In genomic region chr2:54728669-54729120, GRCh38 we compare ENCODE assay signal across 10 cellular contexts.
DNase-seq lines count a peak whose midpoint lies in the region; ATAC-seq and TF ChIP-seq lines count a peak whose summit lies in the region.
"Had no signal": no experiment of that assay in that cellular context is flagged by ENCODE, and none has a peak within 500 bp of the region (broad histone marks: within the 10 kb centered on the region; RNA-seq: fewer than 3 reads in every experiment).

No MANE protein-coding gene starts in this region.

- H3K4me1 ChIP-seq in RWPE2 (ENCODE audit: insufficient read depth, poor library complexity, severe bottlenecking) = peaks cover 8% of the 10 kb centered on the region

- no peaks in the 10 kb centered on the region for H3K36me3 ChIP-seq in RWPE2 (ENCODE audit: low read depth)

- peak overlapping the region; percentile 39 for H3K27ac ChIP-seq in RWPE2 (ENCODE audit: poor library complexity, severe bottlenecking)
- H3K27ac ChIP-seq: skin epidermis had no signal

- peak; percentile 5 for DNase-seq in NK-92 treated with Interleukin-12 subunit alpha and Interleukin-12 subunit beta, amount 100 ng/mL, for 24 hours (lab: John Stamatoyannopoulos, UW)
- DNase-seq in NK-92 (lab: John Stamatoyannopoulos, UW; ENCODE audit: unreplicated experiment) = no peak
- DNase-seq in RWPE2 (ENCODE audit: low spot score) = peak; percentile 83
- peak; percentile 96 for DNase-seq in fibroblast of mammary gland (ENCODE audit: low read depth)
- DNase-seq in stromal cell of bone marrow (ENCODE audit: low read depth) = peak; percentile 92
- DNase-seq in NCI-H1105 treated with DMSO at 0.1 percent for 48 hours (lab: John Stamatoyannopoulos, UW) = no peak
- no peak for DNase-seq in NCI-H526 treated with DMSO at 0.1 percent for 48 hours (lab: John Stamatoyannopoulos, UW)

- peak; percentile 88 for ATAC-seq in RWPE2 (ENCODE audit: low read depth)
- no peak for ATAC-seq in HG03439 (IDR thresholded peaks at IDR 0.05; ENCODE audit: unreplicated experiment)
- ATAC-seq: Right ventricle myocardium inferior had no signal

- H3K4me3 ChIP-seq in RWPE2 (ENCODE audit: severe bottlenecking) (no peak overlapping the region), fibroblast of mammary gland (ENCODE audit: control insufficient read depth, low read depth, low read length) (no peak overlapping the region)
- H3K4me3 ChIP-seq: skin epidermis had no signal

- no peaks in the 10 kb centered on the region for H3K9me3 ChIP-seq in RWPE2 (ENCODE audit: severe bottlenecking)

- TF ChIP-seq CTCF in RWPE2 (IDR thresholded peaks at IDR 0.05; ENCODE audit: poor library complexity, severe bottlenecking) (peak; percentile 43), fibroblast of mammary gland (conservative IDR thresholded peaks at IDR 0.05; ENCODE audit: control insufficient read depth, insufficient read depth, low read depth, low read length) (no peak)

- no peaks in the 10 kb centered on the region for H3K27me3 ChIP-seq in RWPE2 (ENCODE audit: insufficient read depth, poor library complexity, severe bottlenecking)

Comparison
In these comparisons a context has a peak if more than half of its experiments do, and no peak if none do; other contexts are left out.
1. DNase-seq: peak in NK-92 treated with Interleukin-12 subunit alpha and Interleukin-12 subunit beta, amount 100 ng/mL, for 24 hours (single experiment), RWPE2 (single experiment), fibroblast of mammary gland (single experiment) and stromal cell of bone marrow (single experiment); none in NK-92 (single experiment), NCI-H1105 treated with DMSO at 0.1 percent for 48 hours (single experiment) and NCI-H526 treated with DMSO at 0.1 percent for 48 hours (single experiment).